In genomic region chr4:6293661-6294060, GRCh38 we compare ENCODE assay signal across 1 cellular context.
TF ChIP-seq lines count a peak whose summit lies in the region.

No MANE protein-coding gene starts in this region.

TF ChIP-seq in IMR-90, 13 proteins besides CTCF, POLR2A, EP300 and RAD21 (continued from another document):
- TF ChIP-seq ELK1 (IDR thresholded peaks at IDR 0.05; ENCODE audit: borderline replicate concordance, low read depth, low read length), result no peak
